ENCODE assay signal across 8 cellular contexts in genomic region chr2:183125659-183126341, GRCh38. TPM values are rescaled to one million over a fixed set of nuclear protein-coding genes. Genes with fewer than 3 reads are reported as not detected.
DNase-seq lines count a peak whose midpoint lies in the region; ATAC-seq and TF ChIP-seq lines count a peak whose summit lies in the region.

No MANE protein-coding gene starts in this region.

- peaks cover 36% of the 10 kb centered on the region for H3K4me1 Mint-ChIP-seq in activated CD4-positive, alpha-beta T cell treated with anti-CD3 and anti-CD28 coated beads, Interleukin-2, amount 10 ng/mL, durations not matched to agents 7 days and 5 days

- CTCF ChIA-PET in activated CD4-positive, alpha-beta T cell treated with anti-CD3 and anti-CD28 coated beads, Interleukin-2, amount 10 ng/mL, durations not matched to agents 7 days and 5 days (lab: Charles Lee): interaction anchor here (1.0 kb wide), 1 partner anchor 9 kb away, joined by 3 read pairs; no protein-coding TSS in a partner anchor

- in situ Hi-C loops in brain microvascular endothelial cell (cut with HindIII; ENCODE audit: low pct_ligation_motif_present, low sequenced_read_pairs): no loop called here

- peak overlapping the region; percentile 85 for H3K27ac ChIP-seq in epithelial cell of prostate
- no peak overlapping the region for H3K27ac ChIP-seq in brain microvascular endothelial cell

- no peaks in the 10 kb centered on the region for H3K9me3 Mint-ChIP-seq in activated CD4-positive, alpha-beta T cell treated with anti-CD3 and anti-CD28 coated beads, Interleukin-2, amount 10 ng/mL, durations not matched to agents 7 days and 5 days

- H3K4me1 ChIP-seq in skeletal muscle satellite cell (ENCODE audit: control insufficient read depth, insufficient read depth, low read length): peaks cover 12% of the 10 kb centered on the region

- peak overlapping the region; percentile 80 for H3K4me2 ChIP-seq in skeletal muscle satellite cell (ENCODE audit: low read length)

- no peaks in the 10 kb centered on the region for H3K27me3 ChIP-seq in skeletal muscle satellite cell (ENCODE audit: control insufficient read depth, insufficient read depth, low read length)
- no peaks in the 10 kb centered on the region for H3K27me3 ChIP-seq in brain microvascular endothelial cell (replicated peaks)

- H3K36me3 ChIP-seq in skeletal muscle satellite cell (ENCODE audit: insufficient read depth, low read length) (peaks cover 6% of the 10 kb centered on the region), brain microvascular endothelial cell (replicated peaks) (no peaks in the 10 kb centered on the region)

- H3K27me3 Mint-ChIP-seq in activated CD4-positive, alpha-beta T cell treated with anti-CD3 and anti-CD28 coated beads, Interleukin-2, amount 10 ng/mL, durations not matched to agents 7 days and 5 days: peaks cover 2% of the 10 kb centered on the region

- H3K4me3 Mint-ChIP-seq in activated CD4-positive, alpha-beta T cell treated with anti-CD3 and anti-CD28 coated beads, Interleukin-2, amount 10 ng/mL, durations not matched to agents 7 days and 5 days: peak overlapping the region; percentile 96

- H3K27ac Mint-ChIP-seq in activated CD4-positive, alpha-beta T cell treated with anti-CD3 and anti-CD28 coated beads, Interleukin-2, amount 10 ng/mL, durations not matched to agents 7 days and 5 days: peak overlapping the region; percentile 97

- peak overlapping the region; percentile 84 for H3K9ac ChIP-seq in skeletal muscle satellite cell (ENCODE audit: low read depth, low read length)

- H3K36me3 Mint-ChIP-seq in activated CD4-positive, alpha-beta T cell treated with anti-CD3 and anti-CD28 coated beads, Interleukin-2, amount 10 ng/mL, durations not matched to agents 7 days and 5 days (ENCODE audit: low read depth): peaks cover 8% of the 10 kb centered on the region

- ATAC-seq in HG02885 (IDR thresholded peaks at IDR 0.05; ENCODE audit: poor library complexity, unreplicated experiment): no peak

- no peak for DNase-seq in activated CD4-positive, alpha-beta T cell treated with anti-CD3 and anti-CD28 coated beads, Interleukin-2, amount 10 ng/mL, durations not matched to agents 7 days and 5 days
- no peak for DNase-seq in activated CD4-positive, alpha-beta T cell treated with anti-CD3 and anti-CD28 coated beads, Interleukin-2, amount 50 U/mL, for 48 hours
- peak; percentile 29 for DNase-seq in OCI-M1 (lab: John Stamatoyannopoulos, UW)
- no peak for DNase-seq in epithelial cell of prostate (ENCODE audit: low read depth, low spot score)
- DNase-seq in C1 segment of cervical spinal cord (lab: John Stamatoyannopoulos, UW): no peak
- no peak for DNase-seq in brain microvascular endothelial cell

- no peaks in the 10 kb centered on the region for H3K9me3 ChIP-seq in skeletal muscle satellite cell (replicated peaks; ENCODE audit: low read length)

- POLR2A ChIA-PET in activated CD4-positive, alpha-beta T cell treated with anti-CD3 and anti-CD28 coated beads, Interleukin-2, amount 10 ng/mL, durations not matched to agents 7 days and 5 days (lab: Charles Lee): no interaction called here

- no peak for TF ChIP-seq CTCF in brain microvascular endothelial cell (IDR thresholded peaks at IDR 0.05; ENCODE audit: low read depth, low read length, missing control alignments)

- H3K4me3 ChIP-seq in skeletal muscle satellite cell (ENCODE audit: low read length) (peak overlapping the region; percentile 86), brain microvascular endothelial cell (ENCODE audit: low read depth, low read length) (no peak overlapping the region)

RNA-seq across cellular contexts. Expression of gene NUP35, which starts 1.6 kb away (rescaled TPM):
- 10 to 100 TPM; 16.9 to 18.2 TPM for total RNA-seq in activated CD4-positive, alpha-beta T cell treated with anti-CD3 and anti-CD28 coated beads, Interleukin-2, amount 10 ng/mL, durations not matched to agents 7 days and 5 days
- 20.1 and 20.5 TPM in 2 replicates for total RNA-seq in skeletal muscle satellite cell (2012; rRNA removed)

RNA-seq across cellular contexts. Expression of gene DUSP19, which starts 47.3 kb away (rescaled TPM):
- total RNA-seq in activated CD4-positive, alpha-beta T cell treated with anti-CD3 and anti-CD28 coated beads, Interleukin-2, amount 10 ng/mL, durations not matched to agents 7 days and 5 days: 1 to 10 TPM in 1 of 2 experiments, under 1 TPM in 1; 0.92 to 1.6 TPM
- 1.8 and 2.6 TPM in 2 replicates for total RNA-seq in skeletal muscle satellite cell (2012; rRNA removed)
